3 cellular contexts compared by ENCODE assay signal in the genomic region with DNA sequence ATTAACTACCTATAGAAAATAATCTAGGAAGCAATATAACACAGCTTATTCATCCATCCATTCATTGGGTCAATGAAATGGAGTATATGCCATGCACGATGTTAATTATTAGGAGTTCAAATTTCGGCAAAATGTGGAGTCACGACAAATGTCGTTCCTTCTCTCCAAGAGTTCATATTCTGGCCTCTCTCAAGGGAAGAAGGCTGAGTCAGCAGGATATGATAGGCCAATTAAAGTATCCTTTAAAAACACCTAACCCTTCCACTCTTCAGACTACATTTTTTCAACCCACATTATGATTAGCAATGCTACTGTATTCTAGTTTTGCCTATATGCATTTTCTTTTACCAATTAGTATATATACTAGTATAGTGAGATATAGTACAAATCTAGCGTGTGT.
TF ChIP-seq lines count a peak whose summit lies in the region.

No MANE protein-coding gene starts in this region.

TF ChIP-seq in A549, 52 proteins besides CTCF, POLR2A, EP300 and RAD21:
- TF ChIP-seq, protein P1, sequence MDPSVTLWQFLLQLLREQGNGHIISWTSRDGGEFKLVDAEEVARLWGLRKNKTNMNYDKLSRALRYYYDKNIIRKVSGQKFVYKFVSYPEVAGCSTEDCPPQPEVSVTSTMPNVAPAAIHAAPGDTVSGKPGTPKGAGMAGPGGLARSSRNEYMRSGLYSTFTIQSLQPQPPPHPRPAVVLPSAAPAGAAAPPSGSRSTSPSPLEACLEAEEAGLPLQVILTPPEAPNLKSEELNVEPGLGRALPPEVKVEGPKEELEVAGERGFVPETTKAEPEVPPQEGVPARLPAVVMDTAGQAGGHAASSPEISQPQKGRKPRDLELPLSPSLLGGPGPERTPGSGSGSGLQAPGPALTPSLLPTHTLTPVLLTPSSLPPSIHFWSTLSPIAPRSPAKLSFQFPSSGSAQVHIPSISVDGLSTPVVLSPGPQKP (IDR thresholded peaks at IDR 0.05; ENCODE audit: low read depth, low read length): no peak
- TF ChIP-seq ZFP36 (IDR thresholded peaks at IDR 0.05; ENCODE audit: borderline replicate concordance, partially characterized antibody) (no peak), ZC3H11A (IDR thresholded peaks at IDR 0.05) (no peak), MAFK (IDR thresholded peaks at IDR 0.05; ENCODE audit: partially characterized antibody) (peak; percentile 76)

TF ChIP-seq in IMR-90, 13 proteins besides CTCF, POLR2A, EP300 and RAD21:
- TF ChIP-seq CHD1 (IDR thresholded peaks at IDR 0.05; ENCODE audit: low read depth, low read length) (no peak), MAFK (IDR thresholded peaks at IDR 0.05; ENCODE audit: low read depth, low read length) (peak; percentile 84)

TF ChIP-seq in H1, 55 proteins besides CTCF, POLR2A, EP300 and RAD21:
- TF ChIP-seq RXRA (IDR thresholded peaks at IDR 0.05; ENCODE audit: insufficient read depth, low read depth, low read length): no peak
- TF ChIP-seq SIRT6 (IDR thresholded peaks at IDR 0.05; ENCODE audit: low read length): no peak
- TF ChIP-seq MAFK (IDR thresholded peaks at IDR 0.05; ENCODE audit: low read depth, low read length): peak; percentile 76
- TF ChIP-seq KDM5A (IDR thresholded peaks at IDR 0.05; ENCODE audit: low read length): no peak
- no peak for TF ChIP-seq ASH2L (IDR thresholded peaks at IDR 0.05; ENCODE audit: low read length)
- TF ChIP-seq TAF1 (IDR thresholded peaks at IDR 0.05; ENCODE audit: low read depth, low read length): no peak
- no peak for TF ChIP-seq BRCA1 (IDR thresholded peaks at IDR 0.05; ENCODE audit: low read depth, low read length)
- no peak for TF ChIP-seq CEBPB (IDR thresholded peaks at IDR 0.05; ENCODE audit: low read depth, low read length)
- TF ChIP-seq POLR2AphosphoS5 (IDR thresholded peaks at IDR 0.05; ENCODE audit: low read depth, low read length): no peak
